Comparison of ENCODE assay signal across 9 cellular contexts in the genomic region with DNA sequence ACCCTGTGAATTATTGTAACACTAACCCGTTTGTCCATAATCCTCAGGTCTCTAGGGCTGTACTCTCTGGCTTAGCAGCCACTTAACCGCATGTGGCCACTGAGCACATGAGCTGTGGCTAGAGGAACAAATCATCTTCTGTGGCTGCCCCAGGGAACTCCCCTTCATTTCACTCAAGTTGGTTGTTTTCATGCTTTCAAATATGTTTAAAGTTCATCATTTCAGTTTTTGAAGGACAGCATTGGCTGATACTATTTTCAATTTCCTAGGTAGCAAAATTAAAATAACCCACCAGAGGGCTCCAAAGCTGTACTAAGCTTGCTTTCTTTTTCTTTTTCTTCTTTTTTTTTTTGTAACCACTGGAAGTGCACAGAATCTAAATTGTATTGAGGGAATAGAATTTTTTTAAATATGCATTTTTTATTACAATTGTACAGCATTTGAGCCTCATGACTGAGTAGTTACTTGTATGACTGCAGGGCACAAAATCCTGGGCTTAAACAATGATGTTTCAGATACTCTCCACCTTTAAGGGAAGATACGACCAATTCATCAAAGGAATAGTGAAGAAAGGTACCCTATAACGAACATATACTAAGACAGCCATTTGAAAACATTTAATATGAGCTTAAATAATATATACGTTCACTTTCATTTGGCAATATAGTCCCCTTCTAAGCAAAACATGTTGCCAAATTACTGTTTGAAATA. TPM values are rescaled to one million over a fixed set of nuclear protein-coding genes. Genes with fewer than 3 reads are reported as not detected.
DNase-seq lines count a peak whose midpoint lies in the region; ATAC-seq, FAIRE-seq and TF ChIP-seq lines count a peak whose summit lies in the region.
"Had no signal": no experiment of that assay in that cellular context is flagged by ENCODE, and none has a peak within 500 bp of the region (broad histone marks: within the 10 kb centered on the region; RNA-seq: fewer than 3 reads in every experiment).

No MANE protein-coding gene starts in this region.

- H3K9me2 ChIP-seq in neural cell (ENCODE audit: insufficient read depth, low read length): no peaks in the 10 kb centered on the region

- H3K4me3 Mint-ChIP-seq in naive thymus-derived CD8-positive, alpha-beta T cell: no peak overlapping the region

- no peaks in the 10 kb centered on the region for H3K27me3 ChIP-seq in mammary epithelial cell (ENCODE audit: insufficient read depth, low read length)
- H3K27me3 ChIP-seq in neural cell (ENCODE audit: insufficient read depth, low read depth, low read length): no peaks in the 10 kb centered on the region
- H3K27me3 ChIP-seq: SJSA1 had no signal

- H3K4me3 ChIP-seq in mammary epithelial cell (replicated peaks in 1 of 3; ENCODE audit: insufficient read depth in 1 of 3, low read depth in 2 of 3, low read length in 3 of 3) (no peak overlapping the region), neural cell (ENCODE audit: low read length) (no peak overlapping the region)
- H3K4me3 ChIP-seq: SJSA1 had no signal

- in situ Hi-C loops in mammary epithelial cell (cut with MboI; ENCODE audit: low sequenced_read_pairs in 2 of 2): no loop called here

- no peak overlapping the region for H3K9ac ChIP-seq in mammary epithelial cell (ENCODE audit: insufficient read depth, low read length)
- no peak overlapping the region for H3K9ac ChIP-seq in neural cell (ENCODE audit: low read length)

- peaks cover 0 to 13% (median 3%) of the 10 kb centered on the region in 5 donors for H3K27me3 Mint-ChIP-seq in naive thymus-derived CD8-positive, alpha-beta T cell

- POLR2A ChIA-PET in naive thymus-derived CD8-positive, alpha-beta T cell (lab: Charles Lee): interaction anchor here (0.6 kb wide), 1 partner anchor 13 kb away, joined by 5 read pairs; no protein-coding TSS in a partner anchor

- peaks cover 0 to 5% (median 3%) of the 10 kb centered on the region in 4 donors for H3K4me1 Mint-ChIP-seq in naive thymus-derived CD8-positive, alpha-beta T cell

- no peaks in the 10 kb centered on the region for H3K4me1 ChIP-seq in mammary epithelial cell (ENCODE audit: insufficient read depth, low read length)
- H3K4me1 ChIP-seq: SJSA1 had no signal

- no peak overlapping the region for H3K27ac Mint-ChIP-seq in naive thymus-derived CD8-positive, alpha-beta T cell

- TF ChIP-seq CTCF in mammary epithelial cell (conservative IDR thresholded peaks at IDR 0.05 in 1 of 2, IDR thresholded peaks at IDR 0.05 in 1 of 2; ENCODE audit: extremely low read depth in 1 of 2, insufficient read depth in 1 of 2, low read depth in 1 of 2, low read length in 2 of 2) (peak; percentile 18 to 40), neural cell (IDR thresholded peaks at IDR 0.05; ENCODE audit: poor library complexity, severe bottlenecking) (peak; percentile 82)

- intact Hi-C loops in mammary epithelial cell (cut with micrococcal nuclease): loop anchor here (1.0 to 5.0 kb wide), 4 partner anchors 240 to 391 kb away; no protein-coding TSS in a partner anchor

- H2AFZ ChIP-seq in mammary epithelial cell (ENCODE audit: low read depth, low read length): peak overlapping the region; percentile 8
- H2AFZ ChIP-seq in neural cell (ENCODE audit: low read depth, low read length): no peak overlapping the region

- DNase-seq in DMS53 treated with DMSO at 0.1 percent for 48 hours (lab: John Stamatoyannopoulos, UW; ENCODE audit: unreplicated experiment) (peak; percentile 39), KG1 (lab: John Stamatoyannopoulos, UW) (peak; percentile 11), mammary epithelial cell (no peak), HPDE6-E6E7 (ENCODE audit: extremely low spot score) (no peak), H54 (ENCODE audit: insufficient read length, low spot score) (no peak)
- DNase-seq in naive thymus-derived CD8-positive, alpha-beta T cell: no peak

- no peak for TF ChIP-seq POLR2A in H54 (IDR thresholded peaks at IDR 0.05; ENCODE audit: low read depth, low read length)

- H3K27ac ChIP-seq in mammary epithelial cell (ENCODE audit: insufficient read depth, low read depth, low read length): no peak overlapping the region
- no peak overlapping the region for H3K27ac ChIP-seq in neural cell (ENCODE audit: low read length)
- H3K27ac ChIP-seq: SJSA1 had no signal

- no peaks in the 10 kb centered on the region for H3K36me3 Mint-ChIP-seq in naive thymus-derived CD8-positive, alpha-beta T cell

- no peaks in the 10 kb centered on the region for H3K79me2 ChIP-seq in mammary epithelial cell (ENCODE audit: insufficient read depth, low read length)
- no peaks in the 10 kb centered on the region for H3K79me2 ChIP-seq in neural cell (replicated peaks; ENCODE audit: insufficient read depth, low read length)

- no peak for FAIRE-seq in H54 (lab: Jason Lieb, UNC)

- no peaks in the 10 kb centered on the region for H3F3A ChIP-seq in neural cell (ENCODE audit: insufficient read depth, low read length, poor library complexity, severe bottlenecking)

- no peak for TF ChIP-seq EP300 in neural cell (conservative IDR thresholded peaks at IDR 0.05; ENCODE audit: poor library complexity, severe bottlenecking)

- no peaks in the 10 kb centered on the region for H4K20me1 ChIP-seq in mammary epithelial cell (ENCODE audit: insufficient read depth, low read length)
- no peaks in the 10 kb centered on the region for H4K20me1 ChIP-seq in neural cell (ENCODE audit: insufficient read depth)

- CTCF ChIA-PET in mammary epithelial cell (lab: Charles Lee; ENCODE audit: low non-redundant PET): interaction anchor here (0.6 kb wide), 2 partner anchors 23 to 26 kb away, joined by 3 to 9 read pairs; no protein-coding TSS in a partner anchor

- dilution Hi-C loops in mammary epithelial cell (cut with HindIII; ENCODE audit: low sequenced_read_pairs): loop anchor here (5.0 kb wide), 1 partner anchor 65 kb away; no protein-coding TSS in a partner anchor

- no peaks in the 10 kb centered on the region for H3K9me3 Mint-ChIP-seq in naive thymus-derived CD8-positive, alpha-beta T cell

- TF ChIP-seq RAD21 in neural cell (conservative IDR thresholded peaks at IDR 0.05): peak; percentile 88

- H3K36me3 ChIP-seq in mammary epithelial cell (ENCODE audit: insufficient read depth, low read length) (no peaks in the 10 kb centered on the region), neural cell (ENCODE audit: insufficient read depth, low read length) (no peaks in the 10 kb centered on the region)
- H3K36me3 ChIP-seq: SJSA1 had no signal

- H3K9me3 ChIP-seq in mammary epithelial cell (replicated peaks; ENCODE audit: insufficient read depth, low read length): no peaks in the 10 kb centered on the region
- H3K9me3 ChIP-seq in neural cell (ENCODE audit: low read length): no peaks in the 10 kb centered on the region
- H3K9me3 ChIP-seq: SJSA1 had no signal

- no peak for ATAC-seq in GM19397 (IDR thresholded peaks at IDR 0.05; ENCODE audit: unreplicated experiment)
- no peak for ATAC-seq in naive thymus-derived CD8-positive, alpha-beta T cell

- no TSS peak for BruUV-seq in mammary epithelial cell (replicated peaks; lab: Mats Ljungman, UMichigan)

- WGBS in mammary epithelial cell (ENCODE audit: low coverage, missing lambda C conversion rate): 27% methylated on average over 5 of the region's 5 CpGs

- H3K4me2 ChIP-seq in mammary epithelial cell (ENCODE audit: insufficient read depth, low read depth, low read length) (no peak overlapping the region), neural cell (ENCODE audit: low read length) (no peak overlapping the region)

TF ChIP-seq in neural cell, 6 proteins besides CTCF, POLR2A, EP300 and RAD21:
- TF ChIP-seq SMC3 (conservative IDR thresholded peaks at IDR 0.05; ENCODE audit: poor library complexity) (peak; percentile 95), MXI1 (conservative IDR thresholded peaks at IDR 0.05; ENCODE audit: poor library complexity, severe bottlenecking) (no peak)

RNA-seq across cellular contexts. Expression of a gene that starts 38.6 kb away (rescaled TPM):
- total RNA-seq in mammary epithelial cell: not detected
- polyA plus RNA-seq in mammary epithelial cell (0.01 TPM), neural cell (0.12 TPM in 1 of 2 replicates, not detected in the other)
- polyA minus RNA-seq in mammary epithelial cell (not detected), neural cell (0.12 TPM in 1 of 2 replicates, not detected in the other)
- 1 to 10 TPM; 1.2 to 1.3 TPM for total RNA-seq in naive thymus-derived CD8-positive, alpha-beta T cell
- not detected for polyA plus RNA-seq in naive thymus-derived CD8-positive, alpha-beta T cell
- total RNA-seq: SJSA1 had no signal

Comparison
In these comparisons a context has a peak if more than half of its experiments do, and no peak if none do; other contexts are left out.
1. DNase-seq: peak in DMS53 treated with DMSO at 0.1 percent for 48 hours (single experiment) and KG1 (single experiment); none in mammary epithelial cell (single experiment), HPDE6-E6E7 (single experiment), H54 (single experiment) and naive thymus-derived CD8-positive, alpha-beta T cell (0 of 10).